ENCODE assay signal across 15 cellular contexts in the genomic region with DNA sequence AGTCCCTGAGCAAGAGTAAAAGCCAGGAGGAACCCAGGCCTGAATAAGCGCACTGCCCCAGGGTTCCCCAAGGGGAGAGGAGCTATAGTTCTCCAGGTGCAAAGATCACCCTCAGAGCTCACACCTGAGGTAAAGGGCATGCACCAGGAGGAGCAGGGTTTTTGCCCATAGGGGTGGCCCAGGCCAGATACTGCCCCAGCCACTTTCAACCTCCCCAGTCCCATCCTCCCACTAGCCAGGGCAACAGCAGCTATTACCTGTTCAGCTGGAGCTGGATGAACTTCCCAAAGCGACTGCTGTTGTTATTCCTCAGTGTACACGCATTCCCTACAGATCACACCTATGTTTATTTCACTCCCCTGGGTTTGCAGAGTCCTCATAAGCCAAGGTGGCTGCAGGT.
"Had no signal": no experiment of that assay in that cellular context is flagged by ENCODE, and none has a peak within 500 bp of the region (broad histone marks: within the 10 kb centered on the region; RNA-seq: fewer than 3 reads in every experiment).

No MANE protein-coding gene starts in this region.

- H3K27me3 ChIP-seq: foreskin keratinocyte, pancreas, suprapubic skin, thyroid gland had no signal

- H3K9me3 Mint-ChIP-seq: dendritic cell treated with granulocyte-macrophage colony-stimulating factor and Interleukin-4, amounts not matched to agents 40 ng/mL and 50 ng/mL, for 4 days; effector memory CD8-positive, alpha-beta T cell; natural killer cell; type B pancreatic cell had no signal

- H3K27ac ChIP-seq: foreskin keratinocyte, pancreas, suprapubic skin, thyroid gland had no signal

- H3K4me1 ChIP-seq: foreskin keratinocyte, pancreas, suprapubic skin, thyroid gland had no signal

- H3K27ac Mint-ChIP-seq: dendritic cell treated with granulocyte-macrophage colony-stimulating factor and Interleukin-4, amounts not matched to agents 40 ng/mL and 50 ng/mL, for 4 days; natural killer cell; progenitor cell of endocrine pancreas; type B pancreatic cell had no signal

- H3K36me3 ChIP-seq: pancreas had no signal

- H3K4me3 Mint-ChIP-seq: dendritic cell treated with granulocyte-macrophage colony-stimulating factor and Interleukin-4, amounts not matched to agents 40 ng/mL and 50 ng/mL, for 4 days; effector memory CD8-positive, alpha-beta T cell; natural killer cell; type B pancreatic cell had no signal

- H3K4me3 ChIP-seq: pancreas, suprapubic skin, thyroid gland had no signal

- H3K9me3 ChIP-seq: pancreas, suprapubic skin, thyroid gland had no signal

- DNase-seq: effector memory CD8-positive, alpha-beta T cell; foreskin keratinocyte; mammary epithelial cell; natural killer cell; occipital lobe; pancreas; right cardiac atrium; small intestine; stimulated activated CD4-positive, alpha-beta T cell treated with anti-CD3 and anti-CD28 coated beads, Interleukin-12 subunit alpha, Interleukin-12 subunit beta, amount 100 ng/mL, for 4 hours; stimulated activated naive CD8-positive, alpha-beta T cell treated with anti-CD3 and anti-CD28 coated beads, Interleukin-15, Interleukin-2, amounts not matched to agents 100 U/mL and 50 U/mL, for 24 hours; thyroid gland had no signal

- H3K4me1 Mint-ChIP-seq: natural killer cell had no signal

- H3K27me3 Mint-ChIP-seq: dendritic cell treated with granulocyte-macrophage colony-stimulating factor and Interleukin-4, amounts not matched to agents 40 ng/mL and 50 ng/mL, for 4 days; effector memory CD8-positive, alpha-beta T cell; progenitor cell of endocrine pancreas; type B pancreatic cell had no signal

- H3K36me3 Mint-ChIP-seq: natural killer cell had no signal

- ATAC-seq: effector memory CD8-positive, alpha-beta T cell; foreskin keratinocyte; natural killer cell; pancreas; right cardiac atrium; stimulated activated naive CD8-positive, alpha-beta T cell treated with anti-CD3 and anti-CD28 coated beads, Interleukin-15, Interleukin-2, amounts not matched to agents 100 U/mL and 50 U/mL, for 24 hours had no signal
